In the genomic region with DNA sequence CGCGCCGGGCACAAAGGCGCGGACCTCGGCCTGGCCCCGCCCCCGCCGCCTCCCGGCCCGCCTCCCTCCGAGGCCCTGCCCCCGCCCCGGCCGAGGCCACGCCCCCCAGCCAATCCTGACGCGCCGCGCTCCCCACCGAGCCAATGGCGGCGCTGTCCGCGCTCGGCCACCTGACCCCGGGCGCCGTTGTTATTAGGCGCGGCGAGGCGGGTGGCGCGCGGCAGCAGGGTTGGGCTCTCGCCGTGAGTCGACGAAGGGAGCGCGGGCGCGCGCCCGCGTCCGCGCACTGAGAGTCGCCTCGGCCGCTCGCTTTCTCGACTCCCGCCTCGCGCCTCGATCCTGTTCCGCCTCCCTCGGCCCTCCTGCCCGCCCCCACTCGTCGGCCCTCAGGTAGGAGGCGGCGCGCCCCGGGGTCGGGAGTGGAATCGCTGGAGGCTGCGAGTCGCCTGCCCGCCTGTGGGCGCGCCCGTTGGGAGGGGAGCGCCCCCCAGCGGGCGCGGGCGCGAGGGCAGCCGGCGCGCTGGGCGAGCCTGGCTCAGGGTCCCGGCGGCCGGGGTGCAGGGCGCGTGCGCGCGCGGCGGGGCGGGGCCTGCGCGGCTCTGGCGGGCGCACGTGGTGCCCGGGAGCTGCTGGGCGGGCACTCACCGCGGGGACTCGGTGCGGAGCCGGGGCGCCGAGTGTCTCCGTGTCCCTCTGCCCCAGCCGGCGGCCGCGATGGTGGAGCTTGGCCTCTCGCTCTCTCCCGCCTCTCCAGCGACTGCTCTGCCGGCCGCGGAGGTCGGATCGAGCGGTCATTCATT, we compare ENCODE assay signal across 7 cellular contexts. TPM values are rescaled to one million over a fixed set of nuclear protein-coding genes. Genes with fewer than 3 reads are reported as not detected.
DNase-seq lines count a peak whose midpoint lies in the region; ATAC-seq and TF ChIP-seq lines count a peak whose summit lies in the region.

No MANE protein-coding gene starts in this region.

- H3K27ac ChIP-seq in upper lobe of left lung: peak overlapping the region in 1 of 4 donors; percentile 44

- peak; percentile 72 to 79 for DNase-seq in NCI-H2081 (lab: John Stamatoyannopoulos, UW)
- DNase-seq in activated T-helper 1 cell treated with anti-CD3 and anti-CD28 coated beads, Interleukin-12 subunit alpha, Interleukin-12 subunit beta, Interleukin-2, Interleukin-4 antibody, amounts not matched to agents 30 ng/mL and 10 ng/mL and 1 ng/mL, durations not matched to agents 14 hours and 24 hours and 36 hours (ENCODE audit: low spot score): peak; percentile 44
- peak; percentile 3 for DNase-seq in glomerular visceral epithelial cell (ENCODE audit: extremely low spot score)
- peak; percentile 86 for DNase-seq in occipital lobe (lab: John Stamatoyannopoulos, UW)
- peak; percentile 83 to 97 for DNase-seq in upper lobe of left lung

- no peaks in the 10 kb centered on the region for H3K9me3 Mint-ChIP-seq in activated T-helper 1 cell treated with anti-CD3 and anti-CD28 coated beads, Interleukin-12 subunit alpha, Interleukin-12 subunit beta, Interleukin-2, Interleukin-4 antibody, amounts not matched to agents 30 ng/mL and 10 ng/mL and 1 ng/mL, durations not matched to agents 14 hours and 24 hours and 36 hours

- no peak overlapping the region for H3K27ac Mint-ChIP-seq in activated T-helper 1 cell treated with anti-CD3 and anti-CD28 coated beads, Interleukin-12 subunit alpha, Interleukin-12 subunit beta, Interleukin-2, Interleukin-4 antibody, amounts not matched to agents 30 ng/mL and 10 ng/mL and 1 ng/mL, durations not matched to agents 14 hours and 24 hours and 36 hours

- peak overlapping the region; percentile 1 to 56 (median 50) for H3K4me3 ChIP-seq in upper lobe of left lung

- no peaks in the 10 kb centered on the region for H3K4me1 Mint-ChIP-seq in activated T-helper 1 cell treated with anti-CD3 and anti-CD28 coated beads, Interleukin-12 subunit alpha, Interleukin-12 subunit beta, Interleukin-2, Interleukin-4 antibody, amounts not matched to agents 30 ng/mL and 10 ng/mL and 1 ng/mL, durations not matched to agents 14 hours and 24 hours and 36 hours (ENCODE audit: low read depth)

- intact Hi-C loops in activated T-helper 1 cell treated with anti-CD3 and anti-CD28 coated beads, Interleukin-12 subunit alpha, Interleukin-12 subunit beta, Interleukin-2, Interleukin-4 antibody, amounts not matched to agents 30 ng/mL and 10 ng/mL and 1 ng/mL, durations not matched to agents 14 hours and 24 hours and 36 hours (cut with micrococcal nuclease): loop anchor here (10.0 kb wide), 1 partner anchor 1873 kb away; the partner anchor contains the start of gene SALL1

- peaks cover 61% of the 10 kb centered on the region for H3K27me3 Mint-ChIP-seq in activated T-helper 1 cell treated with anti-CD3 and anti-CD28 coated beads, Interleukin-12 subunit alpha, Interleukin-12 subunit beta, Interleukin-2, Interleukin-4 antibody, amounts not matched to agents 30 ng/mL and 10 ng/mL and 1 ng/mL, durations not matched to agents 14 hours and 24 hours and 36 hours (ENCODE audit: insufficient read depth)

- H3K27me3 ChIP-seq in upper lobe of left lung: peaks cover 0 to 64% (median 36%) of the 10 kb centered on the region in 4 donors

- no peaks in the 10 kb centered on the region for H3K36me3 ChIP-seq in upper lobe of left lung

- peak; percentile 60 for ATAC-seq in GM18517 (IDR thresholded peaks at IDR 0.05; ENCODE audit: unreplicated experiment)
- peak; percentile 81 for ATAC-seq in HG02798 (IDR thresholded peaks at IDR 0.05; ENCODE audit: poor library complexity, unreplicated experiment)
- peak; percentile 95 for ATAC-seq in upper lobe of left lung (ENCODE audit: low FRiP score in 2 of 2)

- no peak for TF ChIP-seq POLR2A in upper lobe of left lung (IDR thresholded peaks at IDR 0.05)

- TF ChIP-seq CTCF in upper lobe of left lung (IDR thresholded peaks at IDR 0.05): peak; percentile 15 to 82 (median 42)

- TF ChIP-seq EP300 in upper lobe of left lung (IDR thresholded peaks at IDR 0.05): no peak

- peaks cover 15 to 58% (median 19%) of the 10 kb centered on the region in 4 donors for H3K4me1 ChIP-seq in upper lobe of left lung

- peak overlapping the region; percentile 60 for H3K4me3 Mint-ChIP-seq in activated T-helper 1 cell treated with anti-CD3 and anti-CD28 coated beads, Interleukin-12 subunit alpha, Interleukin-12 subunit beta, Interleukin-2, Interleukin-4 antibody, amounts not matched to agents 30 ng/mL and 10 ng/mL and 1 ng/mL, durations not matched to agents 14 hours and 24 hours and 36 hours

- no peaks in the 10 kb centered on the region for H3K9me3 ChIP-seq in upper lobe of left lung

- H3K36me3 Mint-ChIP-seq in activated T-helper 1 cell treated with anti-CD3 and anti-CD28 coated beads, Interleukin-12 subunit alpha, Interleukin-12 subunit beta, Interleukin-2, Interleukin-4 antibody, amounts not matched to agents 30 ng/mL and 10 ng/mL and 1 ng/mL, durations not matched to agents 14 hours and 24 hours and 36 hours (ENCODE audit: low read depth): no peaks in the 10 kb centered on the region

- WGBS in upper lobe of left lung, 2 donors: 4 to 10% methylated on average over 20 to 50 of the region's 124 CpGs

RNA-seq across cellular contexts. Expression of gene CBLN1, which starts 0.4 kb away (rescaled TPM):
- not detected in 2 replicates for total RNA-seq in activated T-helper 1 cell treated with anti-CD3 and anti-CD28 coated beads, Interleukin-12 subunit alpha, Interleukin-12 subunit beta, Interleukin-2, Interleukin-4 antibody, amounts not matched to agents 30 ng/mL and 10 ng/mL and 1 ng/mL, durations not matched to agents 14 hours and 24 hours and 36 hours
- total RNA-seq in occipital lobe: 1.7 TPM
- under 1 TPM in 2 of 6 donors, not detected in 4; 0.10 to 0.49 TPM for total RNA-seq in upper lobe of left lung

Comparison
In these comparisons a context has a peak if more than half of its experiments do, and no peak if none do; other contexts are left out.
1. DNase-seq: peak in every context shown above with its lines; median percentile 90 in upper lobe of left lung; 86 in occipital lobe; 76 in NCI-H2081; 44 in activated T-helper 1 cell treated with anti-CD3 and anti-CD28 coated beads, Interleukin-12 subunit alpha, Interleukin-12 subunit beta, Interleukin-2, Interleukin-4 antibody, amounts not matched to agents 30 ng/mL and 10 ng/mL and 1 ng/mL, durations not matched to agents 14 hours and 24 hours and 36 hours; 3 in glomerular visceral epithelial cell.